8 cellular contexts compared by ENCODE assay signal in genomic region chr14:51239813-51240803, GRCh38. TPM values are rescaled to one million over a fixed set of nuclear protein-coding genes. Genes with fewer than 3 reads are reported as not detected.
DNase-seq lines count a peak whose midpoint lies in the region; ATAC-seq lines count a peak whose summit lies in the region.

Gene TMX1, plus strand, starts transcription at chr14:51240247. Its CDS starts 46 bp downstream, at chr14:51240293.

- peak within 1 kb of the TSS; percentile 81 for H3K4me3 ChIP-seq in mononuclear cell (ENCODE audit: low read length)

- DNase-seq in DMS153 treated with DMSO at 0.1 percent for 48 hours (lab: John Stamatoyannopoulos, UW; ENCODE audit: unreplicated experiment) (peak; percentile 95), OCI-M1 (lab: John Stamatoyannopoulos, UW) (peak; percentile 97), activated T-cell treated with anti-CD3 and anti-CD28 coated beads for 24 hours (ENCODE audit: low read depth) (peak; percentile 92), epithelial cell of prostate (ENCODE audit: low read depth, low spot score) (peak; percentile 84)
- DNase-seq in stimulated activated CD8-positive, alpha-beta memory T cell treated with anti-CD3 and anti-CD28 coated beads, Interleukin-4, amount 100 ng/mL, for 1 hour (ENCODE audit: low read depth in 2 of 2, low spot score in 1 of 2): peak; percentile 66 to 71

- H3K27me3 Mint-ChIP-seq in IgD-negative memory B cell: no peaks in the 10 kb centered on the region

- no peak within 1 kb of the TSS for H3K4me3 Mint-ChIP-seq in IgD-negative memory B cell

- H3K4me1 ChIP-seq in mononuclear cell (ENCODE audit: insufficient read depth, low read length): peaks cover 38% of the 10 kb centered on the region

- no peaks in the 10 kb centered on the region for H3K36me3 Mint-ChIP-seq in IgD-negative memory B cell

- H3K27ac ChIP-seq in epithelial cell of prostate: peak within 1 kb of the TSS; percentile 34

- H3K9me3 Mint-ChIP-seq in IgD-negative memory B cell: no peaks in the 10 kb centered on the region

- ATAC-seq in GM21576 (IDR thresholded peaks at IDR 0.05; ENCODE audit: unreplicated experiment): peak; percentile 80

- no peaks in the 10 kb centered on the region for H3K9me3 ChIP-seq in mononuclear cell (ENCODE audit: low read depth, low read length)

- no peak within 1 kb of the TSS for H3K27ac Mint-ChIP-seq in IgD-negative memory B cell

- H3K27me3 ChIP-seq in mononuclear cell (ENCODE audit: insufficient read depth, low read length): no peaks in the 10 kb centered on the region

- peaks cover 15 to 31% (median 21%) of the 10 kb centered on the region in 3 donors for H3K4me1 Mint-ChIP-seq in IgD-negative memory B cell

RNA-seq across cellular contexts. Expression of gene TMX1, which starts in this region (rescaled TPM):
- polyA plus RNA-seq in IgD-negative memory B cell: 37.9 TPM
- total RNA-seq in mononuclear cell: 34.8 TPM

Comparison
In these comparisons a context has a peak if more than half of its experiments do, and no peak if none do; other contexts are left out.
1. Peak in every context shown above with its lines: DNase-seq, ATAC-seq, H3K4me3 ChIP-seq and H3K27ac ChIP-seq.